Comparison of ENCODE assay signal across 18 cellular contexts in the genomic region with DNA sequence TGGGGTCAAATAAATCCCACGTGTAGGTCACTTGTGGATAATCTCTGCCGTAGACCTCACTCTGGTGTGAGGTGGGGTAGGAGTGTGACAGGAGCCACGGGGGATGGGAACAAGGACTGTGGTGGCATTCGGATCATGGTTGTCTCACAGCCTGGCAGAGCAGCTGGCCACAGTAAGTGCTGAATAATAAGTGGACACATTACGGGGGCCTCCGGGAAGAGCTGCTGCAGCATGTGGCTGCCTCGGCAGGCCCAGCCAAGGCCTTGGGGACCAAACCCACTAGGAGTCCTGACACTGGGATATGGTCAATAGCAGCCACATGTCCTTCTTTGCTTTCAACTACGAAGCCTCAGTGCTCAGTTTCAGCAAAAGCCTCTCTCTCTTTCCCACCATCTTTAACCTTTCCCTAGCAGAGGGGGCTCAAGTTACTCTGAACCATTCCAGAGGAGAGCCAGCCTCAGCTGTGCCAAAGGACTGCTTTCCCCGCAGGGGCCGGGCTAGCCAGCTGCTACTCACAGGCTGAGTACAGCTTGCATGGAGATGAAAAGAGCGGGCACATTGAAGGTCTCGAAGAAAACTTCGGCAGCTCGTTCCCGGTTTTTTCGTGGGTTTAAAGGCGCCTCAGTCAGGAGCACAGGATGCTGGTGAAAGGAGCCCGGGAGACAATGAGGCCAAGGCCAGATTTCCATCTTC. TPM values are rescaled to one million over a fixed set of nuclear protein-coding genes. Genes with fewer than 3 reads are reported as not detected.
DNase-seq lines count a peak whose midpoint lies in the region; ATAC-seq and TF ChIP-seq lines count a peak whose summit lies in the region.
"Had no signal": no experiment of that assay in that cellular context is flagged by ENCODE, and none has a peak within 500 bp of the region (broad histone marks: within the 10 kb centered on the region; RNA-seq: fewer than 3 reads in every experiment).

No MANE protein-coding gene starts in this region.

- H3K36me3 Mint-ChIP-seq in activated naive CD4-positive, alpha-beta T cell treated with anti-CD3 and anti-CD28 coated beads, Interleukin-2, amount 50 U/mL, for 72 hours, result no peaks in the 10 kb centered on the region
- H3K36me3 Mint-ChIP-seq in activated naive CD4-positive, alpha-beta T cell treated with anti-CD3 and anti-CD28 coated beads, Interleukin-2, amount 10 ng/mL, durations not matched to agents 7 days and 5 days, result peaks cover 59% of the 10 kb centered on the region
- H3K36me3 Mint-ChIP-seq in activated CD4-positive, alpha-beta memory T cell treated with anti-CD3 and anti-CD28 coated beads for 36 hours, result peaks cover 34% of the 10 kb centered on the region

- no peaks in the 10 kb centered on the region for H3K4me1 Mint-ChIP-seq in activated naive CD4-positive, alpha-beta T cell treated with anti-CD3 and anti-CD28 coated beads, Interleukin-2, amount 10 ng/mL, durations not matched to agents 7 days and 5 days
- no peaks in the 10 kb centered on the region for H3K4me1 Mint-ChIP-seq in activated CD4-positive, alpha-beta memory T cell treated with anti-CD3 and anti-CD28 coated beads for 36 hours (ENCODE audit: low read depth)

- no peaks in the 10 kb centered on the region for H3K9me3 ChIP-seq in psoas muscle
- no peaks in the 10 kb centered on the region for H3K9me3 ChIP-seq in left ventricle myocardium inferior (replicated peaks)
- H3K9me3 ChIP-seq: BE2C had no signal

- DNase-seq in activated naive CD4-positive, alpha-beta T cell treated with anti-CD3 and anti-CD28 coated beads, Interleukin-2, amount 50 U/mL, for 72 hours (ENCODE audit: low spot score in 2 of 2), result no peak
- DNase-seq in activated naive CD4-positive, alpha-beta T cell treated with anti-CD3 and anti-CD28 coated beads, Interleukin-2, amount 10 ng/mL, durations not matched to agents 7 days and 5 days, result no peak
- DNase-seq in medulla oblongata (ENCODE audit: extremely low spot score) (peak; percentile 18), psoas muscle (peak in 1 of 2 donors; percentile 81), left ventricle myocardium inferior (no peak)
- no peak for DNase-seq in activated CD8-positive, alpha-beta memory T cell treated with anti-CD3 and anti-CD28 coated beads, Interleukin-2, amount 50 U/mL, for 4 hours
- DNase-seq in activated CD4-positive, alpha-beta memory T cell treated with anti-CD3 and anti-CD28 coated beads for 36 hours, result no peak
- DNase-seq in activated effector memory CD4-positive, alpha-beta T cell treated with Interleukin-2 at 50 U/mL for 16 hours, result no peak
- DNase-seq: BE2C, DMS79, Kasumi-1, NCI-H1694, NCI-H2081, NCI-H446 treated with DMSO at 0.1 percent for 48 hours, NCI-H526 treated with DMSO at 0.1 percent for 48 hours, OCI-M1 had no signal

- ATAC-seq in activated naive CD4-positive, alpha-beta T cell treated with anti-CD3 and anti-CD28 coated beads, Interleukin-2, amount 50 U/mL, for 72 hours, result no peak
- peak; percentile 85 to 92 (median 86) for ATAC-seq in psoas muscle
- ATAC-seq: HCT116, Right ventricle myocardium inferior had no signal

- H3K36me3 ChIP-seq in psoas muscle (ENCODE audit: insufficient read depth in 1 of 2, low read depth in 1 of 2), result peaks cover 3 to 100% of the 10 kb centered on the region in 2 donors
- peaks cover 98% of the 10 kb centered on the region for H3K36me3 ChIP-seq in left ventricle myocardium inferior

- H3K4me3 Mint-ChIP-seq in activated naive CD4-positive, alpha-beta T cell treated with anti-CD3 and anti-CD28 coated beads, Interleukin-2, amount 10 ng/mL, durations not matched to agents 7 days and 5 days, result no peak overlapping the region
- H3K4me3 Mint-ChIP-seq in activated CD4-positive, alpha-beta memory T cell treated with anti-CD3 and anti-CD28 coated beads for 36 hours, result no peak overlapping the region

- TF ChIP-seq CTCF in psoas muscle (IDR thresholded peaks at IDR 0.05) (no peak), left ventricle myocardium inferior (IDR thresholded peaks at IDR 0.05; ENCODE audit: borderline replicate concordance) (no peak)

- CTCF ChIA-PET in activated naive CD4-positive, alpha-beta T cell treated with anti-CD3 and anti-CD28 coated beads, Interleukin-2, amount 10 ng/mL, durations not matched to agents 7 days and 5 days (lab: Charles Lee), result interaction anchor here (0.7 kb wide), 1 partner anchor 133 kb away, joined by 4 read pairs; no protein-coding TSS in a partner anchor
- CTCF ChIA-PET in activated CD4-positive, alpha-beta memory T cell treated with anti-CD3 and anti-CD28 coated beads for 36 hours (lab: Charles Lee), result interaction anchor here (1.1 kb wide), 1 partner anchor 63 kb away, joined by 3 read pairs; no protein-coding TSS in a partner anchor

- POLR2A ChIA-PET in activated CD4-positive, alpha-beta memory T cell treated with anti-CD3 and anti-CD28 coated beads for 36 hours (lab: Charles Lee), result no interaction called here

- H3K9me3 Mint-ChIP-seq in activated naive CD4-positive, alpha-beta T cell treated with anti-CD3 and anti-CD28 coated beads, Interleukin-2, amount 50 U/mL, for 72 hours, result no peaks in the 10 kb centered on the region
- no peaks in the 10 kb centered on the region for H3K9me3 Mint-ChIP-seq in activated naive CD4-positive, alpha-beta T cell treated with anti-CD3 and anti-CD28 coated beads, Interleukin-2, amount 10 ng/mL, durations not matched to agents 7 days and 5 days
- H3K9me3 Mint-ChIP-seq in activated CD4-positive, alpha-beta memory T cell treated with anti-CD3 and anti-CD28 coated beads for 36 hours, result no peaks in the 10 kb centered on the region

- intact Hi-C loops in psoas muscle (cut with DNase I), result no loop called here
- intact Hi-C loops in left ventricle myocardium inferior (cut with micrococcal nuclease), result no loop called here
- intact Hi-C loops in activated CD4-positive, alpha-beta memory T cell treated with anti-CD3 and anti-CD28 coated beads for 36 hours (cut with micrococcal nuclease), result no loop called here

- no peaks in the 10 kb centered on the region for H3K27me3 Mint-ChIP-seq in activated naive CD4-positive, alpha-beta T cell treated with anti-CD3 and anti-CD28 coated beads, Interleukin-2, amount 10 ng/mL, durations not matched to agents 7 days and 5 days
- H3K27me3 Mint-ChIP-seq in activated CD4-positive, alpha-beta memory T cell treated with anti-CD3 and anti-CD28 coated beads for 36 hours, result no peaks in the 10 kb centered on the region

- no peaks in the 10 kb centered on the region for H3K27me3 ChIP-seq in psoas muscle (ENCODE audit: insufficient read depth in 3 of 3, low read length in 2 of 3)
- no peaks in the 10 kb centered on the region for H3K27me3 ChIP-seq in left ventricle myocardium inferior (ENCODE audit: low read depth)
- H3K27me3 ChIP-seq: BE2C had no signal

- H3K4me1 ChIP-seq in psoas muscle (peaks cover 32% of the 10 kb centered on the region), left ventricle myocardium inferior (peaks cover 4% of the 10 kb centered on the region)

- peak overlapping the region; percentile 20 to 77 for H3K27ac Mint-ChIP-seq in activated naive CD4-positive, alpha-beta T cell treated with anti-CD3 and anti-CD28 coated beads, Interleukin-2, amount 50 U/mL, for 72 hours
- no peak overlapping the region for H3K27ac Mint-ChIP-seq in activated naive CD4-positive, alpha-beta T cell treated with anti-CD3 and anti-CD28 coated beads, Interleukin-2, amount 10 ng/mL, durations not matched to agents 7 days and 5 days
- no peak overlapping the region for H3K27ac Mint-ChIP-seq in activated CD4-positive, alpha-beta memory T cell treated with anti-CD3 and anti-CD28 coated beads for 36 hours

- WGBS in psoas muscle, 3 donors, result 32 to 40% (median 35%) methylated on average over 18 of the region's 18 CpGs

- H3K4me3 ChIP-seq in psoas muscle, result no peak overlapping the region
- H3K4me3 ChIP-seq in left ventricle myocardium inferior, result no peak overlapping the region

- H3K27ac ChIP-seq in psoas muscle, result peak overlapping the region; percentile 74
- H3K27ac ChIP-seq in left ventricle myocardium inferior (replicated peaks), result no peak overlapping the region

RNA-seq across cellular contexts. Expression of a gene that starts 17.3 kb away (rescaled TPM):
- total RNA-seq in activated naive CD4-positive, alpha-beta T cell treated with anti-CD3 and anti-CD28 coated beads, Interleukin-2, amount 50 U/mL, for 72 hours, result 10 to 100 TPM; 48.9 to 97.4 TPM
- total RNA-seq in psoas muscle (100 to 1,000 TPM; 119 to 188 (median 148) TPM), left ventricle myocardium inferior (103 TPM)
- 100 to 1,000 TPM in 2 of 3 donors, 10 to 100 TPM in 1; 76.2 to 181 (median 101) TPM for polyA plus RNA-seq in psoas muscle
- total RNA-seq in activated CD4-positive, alpha-beta memory T cell treated with anti-CD3 and anti-CD28 coated beads for 36 hours, result 10 to 100 TPM; 56.9 to 62.2 TPM

RNA-seq across cellular contexts. Expression of a gene that starts 18.5 kb away (rescaled TPM):
- 1 to 10 TPM; 9.1 to 9.9 TPM for total RNA-seq in activated naive CD4-positive, alpha-beta T cell treated with anti-CD3 and anti-CD28 coated beads, Interleukin-2, amount 50 U/mL, for 72 hours
- total RNA-seq in psoas muscle, result 1 to 10 TPM; 4.8 to 6.8 (median 5.5) TPM
- polyA plus RNA-seq in psoas muscle, result 1 to 10 TPM; 2.1 to 6.3 (median 2.2) TPM
- 7.9 TPM for total RNA-seq in left ventricle myocardium inferior
- total RNA-seq in activated CD4-positive, alpha-beta memory T cell treated with anti-CD3 and anti-CD28 coated beads for 36 hours, result 1 to 10 TPM; 8.2 to 10.0 TPM

RNA-seq across cellular contexts. Expression of a gene that starts 33.9 kb away (rescaled TPM):
- under 1 TPM in 1 of 2 donors, not detected in 1; 0.30 TPM for total RNA-seq in activated naive CD4-positive, alpha-beta T cell treated with anti-CD3 and anti-CD28 coated beads, Interleukin-2, amount 50 U/mL, for 72 hours
- total RNA-seq in psoas muscle, result not detected
- under 1 TPM in 1 of 3 donors, not detected in 2; 0.01 TPM for polyA plus RNA-seq in psoas muscle
- not detected for total RNA-seq in left ventricle myocardium inferior
- under 1 TPM; 0.19 to 0.48 TPM for total RNA-seq in activated CD4-positive, alpha-beta memory T cell treated with anti-CD3 and anti-CD28 coated beads for 36 hours
- total RNA-seq: Right ventricle myocardium inferior had no signal

RNA-seq across cellular contexts. Expression of a gene that starts 52.9 kb away (rescaled TPM):
- 10 to 100 TPM; 38.7 to 73.9 TPM for total RNA-seq in activated naive CD4-positive, alpha-beta T cell treated with anti-CD3 and anti-CD28 coated beads, Interleukin-2, amount 50 U/mL, for 72 hours
- 10 to 100 TPM; 53.3 to 81.9 (median 73.3) TPM for total RNA-seq in psoas muscle
- 100 to 1,000 TPM in 1 of 3 donors, 10 to 100 TPM in 2; 56.3 to 103 (median 77.2) TPM for polyA plus RNA-seq in psoas muscle
- total RNA-seq in left ventricle myocardium inferior, result 72.3 TPM
- 10 to 100 TPM; 68.6 to 68.9 TPM for total RNA-seq in activated CD4-positive, alpha-beta memory T cell treated with anti-CD3 and anti-CD28 coated beads for 36 hours

Comparison
In these comparisons a context has a peak if more than half of its experiments do, and no peak if none do; other contexts are left out.
1. H3K27ac Mint-ChIP-seq: peak in activated naive CD4-positive, alpha-beta T cell treated with anti-CD3 and anti-CD28 coated beads, Interleukin-2, amount 50 U/mL, for 72 hours (2 of 2); none in activated naive CD4-positive, alpha-beta T cell treated with anti-CD3 and anti-CD28 coated beads, Interleukin-2, amount 10 ng/mL, durations not matched to agents 7 days and 5 days (single experiment) and activated CD4-positive, alpha-beta memory T cell treated with anti-CD3 and anti-CD28 coated beads for 36 hours (single experiment).
2. ATAC-seq: peak in psoas muscle (4 of 4); none in activated naive CD4-positive, alpha-beta T cell treated with anti-CD3 and anti-CD28 coated beads, Interleukin-2, amount 50 U/mL, for 72 hours (0 of 2).